In the genomic region with DNA sequence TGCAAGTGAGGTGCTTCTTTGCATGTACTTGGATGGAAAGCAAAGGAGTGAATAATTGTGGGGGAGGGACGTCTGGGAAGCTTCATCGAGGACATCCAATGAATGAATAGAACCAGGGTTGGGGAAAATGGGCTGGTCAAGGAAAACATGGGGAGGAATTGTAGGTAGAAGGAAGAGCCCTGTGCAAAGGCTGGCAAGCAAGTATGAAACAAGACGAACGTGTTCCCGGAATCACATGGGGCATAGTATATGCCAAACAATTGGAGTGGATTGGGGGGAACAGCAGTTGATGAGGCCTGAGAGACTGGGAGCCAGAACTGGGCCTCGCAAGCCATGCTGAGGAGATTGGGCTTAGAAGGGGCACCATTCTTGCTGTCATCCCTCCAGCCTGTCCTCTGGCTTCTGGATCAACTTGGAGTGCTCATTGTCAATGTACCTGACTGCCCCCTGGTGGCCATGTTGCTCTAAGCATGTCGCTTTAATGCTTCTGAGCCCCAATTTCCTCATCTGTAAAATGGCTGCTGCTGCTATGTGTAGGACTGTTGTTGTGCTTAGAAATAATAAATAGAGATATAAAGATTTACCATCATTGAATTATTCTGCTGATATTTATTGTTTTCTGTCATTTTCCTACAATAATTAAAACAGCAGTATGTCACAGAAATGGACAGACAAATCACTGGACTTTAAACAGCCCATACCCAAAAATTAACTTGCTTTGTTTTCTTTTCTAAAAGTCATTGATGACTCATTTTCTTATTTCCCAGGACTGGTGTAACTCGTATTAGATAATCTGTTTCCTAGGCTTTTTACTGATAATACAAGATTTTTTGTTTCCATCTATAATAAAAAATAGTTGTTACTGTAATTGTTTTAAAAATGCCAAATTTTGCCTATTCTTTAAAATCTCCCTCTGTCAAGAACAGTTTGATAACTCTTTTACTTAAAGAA, we compare ENCODE assay signal across 8 cellular contexts.
A peak's percentile ranks its signal among the peaks of the same experiment; 100 is the strongest.
DNase-seq lines count a peak whose midpoint lies in the region; ATAC-seq, FAIRE-seq and TF ChIP-seq lines count a peak whose summit lies in the region.

No MANE protein-coding gene starts in this region.

- H3K4me1 Mint-ChIP-seq in memory B cell, result peaks cover 23% of the 10 kb centered on the region

- DNase-seq in D721Med (ENCODE audit: insufficient read length, low spot score) (no peak), HFF-Myc (ENCODE audit: extremely low read depth, low read depth) (peak; percentile 56), NCI-H510A (lab: John Stamatoyannopoulos, UW) (peak; percentile 2), dermis blood vessel endothelial cell (peak; percentile 89), memory B cell (ENCODE audit: low spot score in 2 of 2) (peak; percentile 69 to 71)
- peak; percentile 84 for DNase-seq in activated CD4-positive, alpha-beta T cell treated with anti-CD3 and anti-CD28 coated beads for 48 hours
- peak; percentile 32 to 47 for DNase-seq in stimulated activated CD8-positive, alpha-beta memory T cell treated with anti-CD3 and anti-CD28 coated beads, Interleukin-4, amount 100 ng/mL, for 4 hours (ENCODE audit: low read depth in 2 of 2, low spot score in 1 of 2)

- H3K4me3 ChIP-seq in HFF-Myc (replicated peaks; ENCODE audit: low read depth, low read length), result no peak overlapping the region

- TF ChIP-seq CTCF in D721Med (IDR thresholded peaks at IDR 0.05; ENCODE audit: insufficient read depth, missing control alignments) (peak; percentile 45), HFF-Myc (IDR thresholded peaks at IDR 0.05; ENCODE audit: low read depth, low read length, missing control alignments) (peak; percentile 66)

- no peaks in the 10 kb centered on the region for H3K27me3 Mint-ChIP-seq in memory B cell

- FAIRE-seq in D721Med (lab: Jason Lieb, UNC), result no peak

- H3K9me3 Mint-ChIP-seq in memory B cell, result no peaks in the 10 kb centered on the region

- no peaks in the 10 kb centered on the region for H3K36me3 Mint-ChIP-seq in memory B cell

- no peak overlapping the region for H3K4me3 Mint-ChIP-seq in memory B cell

- H3K27ac Mint-ChIP-seq in memory B cell, result no peak overlapping the region

- ATAC-seq in memory B cell (ENCODE audit: low read depth) (peak; percentile 90), HG02642 (IDR thresholded peaks at IDR 0.05; ENCODE audit: poor library complexity, unreplicated experiment) (no peak)
